Comparison of ENCODE assay signal across 26 cellular contexts in genomic region chr7:40356871-40357676, GRCh38.
DNase-seq lines count a peak whose midpoint lies in the region; ATAC-seq and TF ChIP-seq lines count a peak whose summit lies in the region.
"Had no signal": no experiment of that assay in that cellular context is flagged by ENCODE, and none has a peak within 500 bp of the region (broad histone marks: within the 10 kb centered on the region; RNA-seq: fewer than 3 reads in every experiment).

No MANE protein-coding gene starts in this region.

- H2BK120ac ChIP-seq in H9 (ENCODE audit: low read depth, low read length, poor library complexity, severe bottlenecking): no peak overlapping the region

- H3K9ac ChIP-seq in H9 (ENCODE audit: extremely low read depth, insufficient read length, low read length): no peak overlapping the region
- no peak overlapping the region for H3K9ac ChIP-seq in adipocyte (ENCODE audit: low read length)
- H3K9ac ChIP-seq in fibroblast of lung (ENCODE audit: insufficient read depth, low read length): no peak overlapping the region
- H3K9ac ChIP-seq in smooth muscle cell (ENCODE audit: low read depth): no peak overlapping the region

- DNase-seq in H9: no peak
- peak; percentile 58 for DNase-seq in adipocyte (ENCODE audit: low read depth)
- peak; percentile 53 to 59 for DNase-seq in fibroblast of lung (ENCODE audit: low read depth in 2 of 2)
- no peak for DNase-seq in smooth muscle cell (lab: John Stamatoyannopoulos, UW; ENCODE audit: unreplicated experiment)
- no peak for DNase-seq in left lobe of liver (ENCODE audit: low spot score)
- DNase-seq in NCI-H446 treated with DMSO at 0.1 percent for 48 hours (lab: John Stamatoyannopoulos, UW): no peak
- DNase-seq: activated CD4-positive, alpha-beta T cell treated with anti-CD3 and anti-CD28 coated beads, Interleukin-2, amount 10 ng/mL, durations not matched to agents 24 days and 14 days; activated CD8-positive, alpha-beta memory T cell treated with anti-CD3 and anti-CD28 coated beads, Interleukin-2, amount 10 ng/mL, durations not matched to agents 7 days and 5 days; CD8-positive, alpha-beta memory T cell; cortex of kidney; DMS53; immature natural killer cell; left ventricle myocardium inferior; NCI-H1105 treated with DMSO at 0.1 percent for 48 hours; NCI-H2081; NCI-H446; stimulated activated CD4-positive, alpha-beta T cell treated with anti-CD3 and anti-CD28 coated beads, Interleukin-2, amount 100 ng/mL, for 24 hours; T-helper 2 cell; testis had no signal

- H3K4me3 Mint-ChIP-seq in H9: no peak overlapping the region
- H3K4me3 Mint-ChIP-seq: activated CD4-positive, alpha-beta T cell treated with anti-CD3 and anti-CD28 coated beads, Interleukin-2, amount 10 ng/mL, durations not matched to agents 24 days and 14 days; activated CD8-positive, alpha-beta memory T cell treated with anti-CD3 and anti-CD28 coated beads, Interleukin-2, amount 10 ng/mL, durations not matched to agents 7 days and 5 days; activated naive CD8-positive, alpha-beta T cell; activated T-helper 1 cell treated with anti-CD3 and anti-CD28 coated beads, Interleukin-12 subunit alpha, Interleukin-12 subunit beta, Interleukin-2, Interleukin-4 antibody, amounts not matched to agents 30 ng/mL and 10 ng/mL and 1 ng/mL, durations not matched to agents 14 hours and 24 hours and 36 hours; CD8-positive, alpha-beta memory T cell; immature natural killer cell; stimulated activated effector memory CD8-positive, alpha-beta T cell treated with anti-CD3 and anti-CD28 coated beads, Interleukin-12 subunit alpha, Interleukin-12 subunit beta, amount 100 ng/mL, for 72 hours had no signal

- peak overlapping the region; percentile 38 for H3K18ac ChIP-seq in H9 (ENCODE audit: insufficient read length, low read depth, low read length)

- no peak overlapping the region for H2BK5ac ChIP-seq in H9 (ENCODE audit: insufficient read length, low read length)

- no peaks in the 10 kb centered on the region for H3K27me3 Mint-ChIP-seq in H9 (ENCODE audit: low read depth)
- H3K27me3 Mint-ChIP-seq: activated CD4-positive, alpha-beta T cell treated with anti-CD3 and anti-CD28 coated beads, Interleukin-2, amount 10 ng/mL, durations not matched to agents 24 days and 14 days; activated CD8-positive, alpha-beta memory T cell treated with anti-CD3 and anti-CD28 coated beads, Interleukin-2, amount 10 ng/mL, durations not matched to agents 7 days and 5 days; CD8-positive, alpha-beta memory T cell had no signal

- no peaks in the 10 kb centered on the region for H3K79me1 ChIP-seq in H9 (ENCODE audit: insufficient read depth, low read depth, low read length, poor library complexity, severe bottlenecking)

- H4K20me1 ChIP-seq in H9 (ENCODE audit: control insufficient read depth, insufficient read depth, insufficient read length) (no peaks in the 10 kb centered on the region), fibroblast of lung (ENCODE audit: control insufficient read depth, extremely low read depth, insufficient read depth, low read length) (no peaks in the 10 kb centered on the region), smooth muscle cell (ENCODE audit: low read depth) (no peaks in the 10 kb centered on the region)

- H3K23me2 ChIP-seq in H9 (ENCODE audit: insufficient read length, low read depth, low read length, poor library complexity, severe bottlenecking): no peaks in the 10 kb centered on the region

- ATAC-seq in left lobe of liver (no peak), GM21737 (IDR thresholded peaks at IDR 0.05; ENCODE audit: unreplicated experiment) (no peak)
- ATAC-seq: activated CD8-positive, alpha-beta memory T cell treated with anti-CD3 and anti-CD28 coated beads, Interleukin-2, amount 10 ng/mL, durations not matched to agents 7 days and 5 days; GM12878; Panc1; stimulated activated effector memory CD8-positive, alpha-beta T cell treated with anti-CD3 and anti-CD28 coated beads, Interleukin-12 subunit alpha, Interleukin-12 subunit beta, amount 100 ng/mL, for 72 hours had no signal

- H4K91ac ChIP-seq in H9 (ENCODE audit: insufficient read length, low read depth, low read length): no peak overlapping the region

- no peak overlapping the region for H3K4ac ChIP-seq in H9 (ENCODE audit: low read depth, low read length)

- peak overlapping the region; percentile 73 for H3K56ac ChIP-seq in H9 (ENCODE audit: insufficient read length, low read depth, low read length)

- H4K5ac ChIP-seq in H9 (ENCODE audit: insufficient read length, low read depth, low read length): no peak overlapping the region

- H3F3A ChIP-seq in smooth muscle cell (ENCODE audit: low read depth): no peaks in the 10 kb centered on the region

- TF ChIP-seq CTCF in H9 (conservative IDR thresholded peaks at IDR 0.05) (no peak), fibroblast of lung (conservative IDR thresholded peaks at IDR 0.05 in 1 of 2, IDR thresholded peaks at IDR 0.05 in 1 of 2; ENCODE audit: low read depth in 1 of 2, low read length in 2 of 2) (no peak), smooth muscle cell (IDR thresholded peaks at IDR 0.05; ENCODE audit: borderline replicate concordance, insufficient read depth, poor library complexity, severe bottlenecking) (no peak)

- H3K9me3 Mint-ChIP-seq in H9: peaks cover 4% of the 10 kb centered on the region in 2 experiments; a peak in 3 of 5 replicates
- H3K9me3 Mint-ChIP-seq: activated CD4-positive, alpha-beta T cell treated with anti-CD3 and anti-CD28 coated beads, Interleukin-2, amount 10 ng/mL, durations not matched to agents 24 days and 14 days; activated T-helper 1 cell treated with anti-CD3 and anti-CD28 coated beads, Interleukin-12 subunit alpha, Interleukin-12 subunit beta, Interleukin-2, Interleukin-4 antibody, amounts not matched to agents 30 ng/mL and 10 ng/mL and 1 ng/mL, durations not matched to agents 14 hours and 24 hours and 36 hours had no signal

- no peak overlapping the region for H3K14ac ChIP-seq in H9 (ENCODE audit: insufficient read depth, low read length)

- WGBS in H9 (ENCODE audit: extremely low coverage, insufficient read length, low lambda C conversion rate): no CpG with 5 or more reads among the region's 6 CpGs
- WGBS in smooth muscle cell (ENCODE audit: low lambda C conversion rate): 81% methylated on average over 6 of the region's 6 CpGs

- H3K4me2 ChIP-seq in H9 (ENCODE audit: insufficient read depth, insufficient read length, low read length) (no peak overlapping the region), fibroblast of lung (ENCODE audit: extremely low read depth, insufficient read depth, low read length) (no peak overlapping the region), smooth muscle cell (peak overlapping the region; percentile 32)
- H3K4me2 ChIP-seq: hepatocyte had no signal

- H2BK12ac ChIP-seq in H9 (ENCODE audit: insufficient read length, low read depth, low read length): no peak overlapping the region

- H3K27me3 ChIP-seq in H9 (ENCODE audit: insufficient read depth, low read length) (no peaks in the 10 kb centered on the region), adipocyte (replicated peaks; ENCODE audit: control insufficient read depth, insufficient read depth, low read length) (no peaks in the 10 kb centered on the region), fibroblast of lung (ENCODE audit: control insufficient read depth, insufficient read depth, low read length) (no peaks in the 10 kb centered on the region), smooth muscle cell (ENCODE audit: low read depth) (no peaks in the 10 kb centered on the region)
- H3K27me3 ChIP-seq: hepatocyte, testis had no signal

- no peak overlapping the region for H2AFZ ChIP-seq in H9 (ENCODE audit: low read length)
- H2AFZ ChIP-seq in fibroblast of lung (ENCODE audit: low read length): no peak overlapping the region
- no peak overlapping the region for H2AFZ ChIP-seq in smooth muscle cell (ENCODE audit: low read depth)
- H2AFZ ChIP-seq: hepatocyte had no signal

- H3T11ph ChIP-seq in H9 (ENCODE audit: low read length): no peak overlapping the region

- H3K27ac Mint-ChIP-seq in H9: no peak overlapping the region
- H3K27ac Mint-ChIP-seq: activated CD4-positive, alpha-beta T cell treated with anti-CD3 and anti-CD28 coated beads, Interleukin-2, amount 10 ng/mL, durations not matched to agents 24 days and 14 days; activated CD8-positive, alpha-beta memory T cell treated with anti-CD3 and anti-CD28 coated beads, Interleukin-2, amount 10 ng/mL, durations not matched to agents 7 days and 5 days; activated naive CD8-positive, alpha-beta T cell; activated T-helper 1 cell treated with anti-CD3 and anti-CD28 coated beads, Interleukin-12 subunit alpha, Interleukin-12 subunit beta, Interleukin-2, Interleukin-4 antibody, amounts not matched to agents 30 ng/mL and 10 ng/mL and 1 ng/mL, durations not matched to agents 14 hours and 24 hours and 36 hours; CD8-positive, alpha-beta memory T cell; immature natural killer cell; stimulated activated effector memory CD8-positive, alpha-beta T cell treated with anti-CD3 and anti-CD28 coated beads, Interleukin-12 subunit alpha, Interleukin-12 subunit beta, amount 100 ng/mL, for 72 hours had no signal

- H3K36me3 ChIP-seq in adipocyte (ENCODE audit: control insufficient read depth, insufficient read depth, low read length, severe bottlenecking) (no peaks in the 10 kb centered on the region), fibroblast of lung (ENCODE audit: control insufficient read depth, insufficient read depth, low read length) (no peaks in the 10 kb centered on the region), smooth muscle cell (ENCODE audit: low read depth) (no peaks in the 10 kb centered on the region)
- H3K36me3 ChIP-seq: left ventricle myocardium inferior had no signal

- H3K9me3 ChIP-seq in H9 (ENCODE audit: control insufficient read depth, low read depth, low read length) (no peaks in the 10 kb centered on the region), adipocyte (ENCODE audit: control insufficient read depth, low read length) (no peaks in the 10 kb centered on the region), fibroblast of lung (ENCODE audit: control insufficient read depth, insufficient read depth, low read depth, low read length) (no peaks in the 10 kb centered on the region), smooth muscle cell (replicated peaks; ENCODE audit: low read depth) (no peaks in the 10 kb centered on the region)
- H3K9me3 ChIP-seq: left ventricle myocardium inferior, testis had no signal

- no peak overlapping the region for H3K23ac ChIP-seq in H9 (ENCODE audit: insufficient read length, low read depth, low read length)

- H3K4me3 ChIP-seq in adipocyte (ENCODE audit: low read length) (no peak overlapping the region), fibroblast of lung (replicated peaks in 1 of 4; ENCODE audit: control extremely low read depth in 1 of 4, insufficient read depth in 1 of 4, low read depth in 3 of 4, low read length in 4 of 4) (no peak overlapping the region), smooth muscle cell (no peak overlapping the region)
- H3K4me3 ChIP-seq: GM12878, hepatocyte, left ventricle myocardium inferior, testis had no signal

- H2AK5ac ChIP-seq in H9 (ENCODE audit: insufficient read length, low read length): peak overlapping the region; percentile 65

- H3K27ac ChIP-seq in H9 (ENCODE audit: insufficient read length, low read depth, low read length): no peak overlapping the region
- no peak overlapping the region for H3K27ac ChIP-seq in fibroblast of lung (ENCODE audit: insufficient read depth, low read length)
- peak overlapping the region; percentile 66 for H3K27ac ChIP-seq in smooth muscle cell (ENCODE audit: low read depth)
- H3K27ac ChIP-seq: hepatocyte, left ventricle myocardium inferior, testis had no signal

- H3K79me2 ChIP-seq in H9 (ENCODE audit: insufficient read depth, low read length) (no peaks in the 10 kb centered on the region), fibroblast of lung (ENCODE audit: control insufficient read depth, insufficient read depth, low read length) (no peaks in the 10 kb centered on the region), smooth muscle cell (ENCODE audit: low read depth) (no peaks in the 10 kb centered on the region)
- H3K79me2 ChIP-seq: hepatocyte had no signal

- H2BK15ac ChIP-seq in H9 (ENCODE audit: low read depth, low read length): no peak overlapping the region

- H4K8ac ChIP-seq in H9 (replicated peaks; ENCODE audit: insufficient read length, low read depth, low read length): no peak overlapping the region

- H3K4me1 ChIP-seq in H9 (ENCODE audit: insufficient read depth, low read length) (no peaks in the 10 kb centered on the region), adipocyte (ENCODE audit: control insufficient read depth, insufficient read depth, low read length) (peaks cover 27% of the 10 kb centered on the region), fibroblast of lung (ENCODE audit: control insufficient read depth, extremely low read depth, insufficient read depth, low read length) (no peaks in the 10 kb centered on the region), smooth muscle cell (ENCODE audit: low read depth) (no peaks in the 10 kb centered on the region)
- H3K4me1 ChIP-seq: left ventricle myocardium inferior, testis had no signal

- H3K36me3 Mint-ChIP-seq in H9 (ENCODE audit: insufficient read depth in 1 of 3, low read depth in 3 of 3): peaks cover 0 to 3% (median 3%) of the 10 kb centered on the region in 3 experiments; a peak in 2 of 7 replicates
- H3K36me3 Mint-ChIP-seq: activated CD8-positive, alpha-beta memory T cell treated with anti-CD3 and anti-CD28 coated beads, Interleukin-2, amount 10 ng/mL, durations not matched to agents 7 days and 5 days; CD8-positive, alpha-beta memory T cell; immature natural killer cell; stimulated activated effector memory CD8-positive, alpha-beta T cell treated with anti-CD3 and anti-CD28 coated beads, Interleukin-12 subunit alpha, Interleukin-12 subunit beta, amount 100 ng/mL, for 72 hours had no signal

- H3K4me1 Mint-ChIP-seq in H9: peaks cover 0 to 4% of the 10 kb centered on the region in 2 experiments; a peak in 1 of 4 replicates
- H3K4me1 Mint-ChIP-seq: activated CD4-positive, alpha-beta T cell treated with anti-CD3 and anti-CD28 coated beads, Interleukin-2, amount 10 ng/mL, durations not matched to agents 24 days and 14 days; activated CD8-positive, alpha-beta memory T cell treated with anti-CD3 and anti-CD28 coated beads, Interleukin-2, amount 10 ng/mL, durations not matched to agents 7 days and 5 days; CD8-positive, alpha-beta memory T cell; immature natural killer cell; stimulated activated effector memory CD8-positive, alpha-beta T cell treated with anti-CD3 and anti-CD28 coated beads, Interleukin-12 subunit alpha, Interleukin-12 subunit beta, amount 100 ng/mL, for 72 hours had no signal

- H2BK20ac ChIP-seq in H9 (ENCODE audit: low read depth, low read length, poor library complexity, severe bottlenecking): no peak overlapping the region

Comparison
In these comparisons a context has a peak if more than half of its experiments do, and no peak if none do; other contexts are left out.
1. DNase-seq: peak in adipocyte (single experiment) and fibroblast of lung (2 of 2); none in H9 (single experiment), smooth muscle cell (single experiment), left lobe of liver (single experiment) and NCI-H446 treated with DMSO at 0.1 percent for 48 hours (single experiment).